In the genomic region with DNA sequence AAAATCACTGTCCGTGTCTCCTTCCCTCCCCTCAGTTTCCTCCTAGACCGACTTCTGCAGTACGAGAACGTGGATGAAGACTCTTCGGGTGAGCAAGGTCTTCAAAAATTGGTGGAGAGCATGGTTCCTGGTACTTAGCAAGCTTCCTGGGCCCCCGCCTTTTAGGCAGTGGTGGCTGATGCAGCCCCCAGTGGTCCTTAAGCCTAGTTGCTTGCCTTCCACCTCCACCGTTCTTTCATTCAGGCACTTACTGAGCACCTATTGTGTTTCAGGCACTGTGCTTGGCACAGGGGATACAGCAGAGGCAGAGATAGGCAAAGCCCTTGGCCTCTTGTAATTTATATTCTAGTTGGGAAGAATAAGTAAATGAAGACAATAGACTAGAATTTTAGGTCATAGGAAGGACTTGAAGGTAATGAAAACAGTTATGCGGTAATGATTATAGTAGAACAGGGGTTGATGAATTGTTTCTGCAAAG, we compare ENCODE assay signal across 1 cellular context.
TF ChIP-seq lines count a peak whose summit lies in the region.

No MANE protein-coding gene starts in this region.

TF ChIP-seq in HepG2, 621 proteins besides CTCF, POLR2A, EP300 and RAD21:
- TF ChIP-seq ZNF34 (CRISPR knock-in tag; IDR thresholded peaks at IDR 0.05; ENCODE audit: borderline replicate concordance) (no peak), ZIK1 (CRISPR knock-in tag; IDR thresholded peaks at IDR 0.05; ENCODE audit: borderline replicate concordance, low read depth) (no peak), ZNF3 (CRISPR knock-in tag; IDR thresholded peaks at IDR 0.05) (peak; percentile 51), KAT2B (IDR thresholded peaks at IDR 0.05; ENCODE audit: borderline replicate concordance, low read depth, low read length) (no peak), ZHX2 (IDR thresholded peaks at IDR 0.05; ENCODE audit: low read depth) (0 out of 2 replicates have a peak, but pooled peaks have one; percentile 6), ZHX2 (CRISPR knock-in tag; IDR thresholded peaks at IDR 0.05; ENCODE audit: borderline replicate concordance) (no peak), ZMYM3 (CRISPR knock-in tag; IDR thresholded peaks at IDR 0.05) (peak; percentile 30; the same call in 1 of the 2 replicates), KDM1A (CRISPR knock-in tag; IDR thresholded peaks at IDR 0.05) (0 out of 2 replicates have a peak, but pooled peaks have one; percentile 13)
